In the genomic region with DNA sequence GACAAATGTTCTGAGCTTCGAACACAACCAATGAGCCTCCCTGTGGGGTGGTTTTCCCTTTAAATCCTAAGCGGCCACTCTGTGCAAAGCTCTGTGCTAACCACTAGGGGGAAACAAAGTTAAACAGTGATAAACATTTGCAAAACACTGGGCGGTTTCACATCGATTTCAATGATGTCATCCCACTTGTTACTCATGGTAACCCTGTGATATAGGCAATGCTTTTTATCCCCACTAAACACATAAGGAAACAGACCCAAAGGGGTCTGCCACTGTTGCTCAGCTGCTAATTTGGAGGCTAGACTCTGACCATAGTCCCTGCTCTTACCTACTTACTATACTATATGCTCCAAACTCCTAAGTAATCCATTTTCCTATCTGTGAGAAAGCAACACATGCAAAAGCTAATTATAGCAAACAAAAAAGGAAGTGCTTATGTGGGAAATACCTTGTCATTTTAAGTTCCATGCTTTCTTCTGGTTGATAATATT, we compare ENCODE assay signal across 8 cellular contexts. TPM values are rescaled to one million over a fixed set of nuclear protein-coding genes. Genes with fewer than 3 reads are reported as not detected.
DNase-seq lines count a peak whose midpoint lies in the region; ATAC-seq and TF ChIP-seq lines count a peak whose summit lies in the region.

No MANE protein-coding gene starts in this region.

- H3K79me2 ChIP-seq in DOHH2 (ENCODE audit: control insufficient read depth, low read length) = no peaks in the 10 kb centered on the region
- H3K79me2 ChIP-seq in neural progenitor cell (ENCODE audit: low read depth) = no peaks in the 10 kb centered on the region

- no peak overlapping the region for H3K4me2 ChIP-seq in DOHH2 (ENCODE audit: low read length)
- H3K4me2 ChIP-seq in neural progenitor cell = no peak overlapping the region

- TF ChIP-seq CTCF in DOHH2 (IDR thresholded peaks at IDR 0.05; ENCODE audit: low read depth, low read length, poor library complexity, severe bottlenecking) (peak; percentile 81), neural progenitor cell (IDR thresholded peaks at IDR 0.05) (peak; percentile 78)

- peak overlapping the region; percentile 57 for H2AFZ ChIP-seq in neural progenitor cell (replicated peaks)

- H3K9me2 ChIP-seq in DOHH2 (replicated peaks; ENCODE audit: control insufficient read depth, low read length) = no peaks in the 10 kb centered on the region

- H3F3A ChIP-seq in DOHH2 (ENCODE audit: control insufficient read depth, insufficient read depth) (no peaks in the 10 kb centered on the region), neural progenitor cell (ENCODE audit: low read depth) (peaks cover 3% of the 10 kb centered on the region)

- H3K27me3 ChIP-seq in DOHH2 (ENCODE audit: control insufficient read depth, low read length) = peaks cover 28% of the 10 kb centered on the region
- H3K27me3 ChIP-seq in neural progenitor cell = no peaks in the 10 kb centered on the region

- no peaks in the 10 kb centered on the region for H3K9me3 Mint-ChIP-seq in neural progenitor cell

- H3K36me3 Mint-ChIP-seq in neural progenitor cell = no peaks in the 10 kb centered on the region

- H4K20me1 ChIP-seq in DOHH2 (ENCODE audit: control insufficient read depth, insufficient read depth, low read depth, low read length) = no peaks in the 10 kb centered on the region
- H4K20me1 ChIP-seq in neural progenitor cell (ENCODE audit: low read depth) = no peaks in the 10 kb centered on the region

- peak; percentile 94 for ATAC-seq in GM21447 (IDR thresholded peaks at IDR 0.05; ENCODE audit: unreplicated experiment)

- H3K27ac Mint-ChIP-seq in neural progenitor cell = peak overlapping the region; percentile 42

- H3K4me1 Mint-ChIP-seq in neural progenitor cell = peaks cover 6% of the 10 kb centered on the region

- H3K27ac ChIP-seq in DOHH2 (ENCODE audit: low read depth, low read length) (no peak overlapping the region), neural progenitor cell (no peak overlapping the region)

- H3K4me3 ChIP-seq in DOHH2 (ENCODE audit: low read length) (no peak overlapping the region), neural progenitor cell (no peak overlapping the region)

- H3K9ac ChIP-seq in neural progenitor cell = no peak overlapping the region

- H3K4me1 ChIP-seq in DOHH2 (ENCODE audit: control insufficient read depth, low read length) = peaks cover 7% of the 10 kb centered on the region
- H3K4me1 ChIP-seq in neural progenitor cell = peaks cover 4% of the 10 kb centered on the region

- no peaks in the 10 kb centered on the region for H3K9me3 ChIP-seq in DOHH2 (ENCODE audit: control insufficient read depth, insufficient read depth, low read length)
- no peaks in the 10 kb centered on the region for H3K9me3 ChIP-seq in neural progenitor cell (ENCODE audit: low read depth)

- H3K4me3 Mint-ChIP-seq in neural progenitor cell = no peak overlapping the region

- H3K36me3 ChIP-seq in DOHH2 (ENCODE audit: control insufficient read depth, low read length) (no peaks in the 10 kb centered on the region), neural progenitor cell (no peaks in the 10 kb centered on the region)

- DNase-seq in HPDE6-E6E7 (ENCODE audit: extremely low spot score) (peak; percentile 86), NCI-H774 (lab: John Stamatoyannopoulos, UW) (peak; percentile 56), fibroblast of the conjunctiva (ENCODE audit: low read depth) (peak; percentile 76), neural progenitor cell (ENCODE audit: low spot score) (peak; percentile 79), T-helper 9 cell (no peak)
- peak; percentile 23 for DNase-seq in activated CD8-positive, alpha-beta memory T cell treated with anti-CD3 and anti-CD28 coated beads, Interleukin-2, amount 50 U/mL, for 4 hours

- peaks cover 7% of the 10 kb centered on the region for H3K27me3 Mint-ChIP-seq in neural progenitor cell (ENCODE audit: insufficient read depth, low read depth)

RNA-seq across cellular contexts. Expression of a gene that starts 57.3 kb away (rescaled TPM):
- 2.2 and 2.4 TPM in 2 replicates for total RNA-seq in neural progenitor cell (ENCODE audit: low replicate concordance)
